12 cellular contexts compared by ENCODE assay signal in genomic region chr7:47570649-47571050, GRCh38. TPM values are rescaled to one million over a fixed set of nuclear protein-coding genes. Genes with fewer than 3 reads are reported as not detected.
DNase-seq lines count a peak whose midpoint lies in the region; ATAC-seq, FAIRE-seq and TF ChIP-seq lines count a peak whose summit lies in the region.
"Had no signal": no experiment of that assay in that cellular context is flagged by ENCODE, and none has a peak within 500 bp of the region (broad histone marks: within the 10 kb centered on the region; RNA-seq: fewer than 3 reads in every experiment).

No MANE protein-coding gene starts in this region.

- FAIRE-seq in HepG2 (lab: Jason Lieb, UNC): no peak

- no TSS peak for BruUV-seq in MCF 10A (replicated peaks; lab: Mats Ljungman, UMichigan)
- BruUV-seq in HepG2 (replicated peaks; lab: Mats Ljungman, UMichigan): no TSS peak

- H3K36me3 ChIP-seq in HepG2 (replicated peaks in 1 of 2; ENCODE audit: control insufficient read depth in 1 of 2, insufficient read depth in 2 of 2, low read length in 2 of 2): peaks cover 6 to 20% of the 10 kb centered on the region in 2 experiments; a peak in 4 of 5 replicates
- H3K36me3 ChIP-seq: neutrophil had no signal

- H3K4me1 ChIP-seq in HepG2 (ENCODE audit: insufficient read depth, low read length): peaks cover 81% of the 10 kb centered on the region

- peak overlapping the region; percentile 55 for H3K9ac ChIP-seq in HepG2 (ENCODE audit: insufficient read depth, low read depth, low read length)

- peaks cover 12% of the 10 kb centered on the region for H4K20me1 ChIP-seq in HepG2 (ENCODE audit: insufficient read depth, low read length)

- peak overlapping the region; percentile 85 for H3K27ac Mint-ChIP-seq in MCF 10A (ENCODE audit: low read depth, unreplicated experiment)
- peak overlapping the region; percentile 82 for H3K27ac Mint-ChIP-seq in stimulated activated memory B cell treated with anti-CD40 and anti-IgM and Interleukin-4, amounts not matched to agents 10 μg/mL and 1 μg/mL and 100 μg/mL, for 72 hours
- H3K27ac Mint-ChIP-seq: activated naive CD4-positive, alpha-beta T cell treated with anti-CD3 and anti-CD28 coated beads, Interleukin-2, amount 50 U/mL, for 24 hours had no signal

- TF ChIP-seq CTCF in MCF 10A (IDR thresholded peaks at IDR 0.05; ENCODE audit: unreplicated experiment): no peak
- no peak for TF ChIP-seq CTCF in HepG2 (CRISPR knock-in tag; IDR thresholded peaks at IDR 0.05)

- CTCF ChIA-PET in MCF 10A (lab: Yijun Ruan, JAX): interaction anchor here (0.5 to 2.2 kb wide), 10 partner anchors 7 to 531 kb away, joined by 3 to 11 read pairs (median 3); no protein-coding TSS in a partner anchor
- CTCF ChIA-PET in HepG2 (lab: Yijun Ruan, JAX; ENCODE audit: low intra/inter-chr PET ratio, low total read pairs): no interaction called here

- peak overlapping the region in 1 of 3 experiments; percentile 65; a peak in 2 of 6 replicates for H3K4me3 ChIP-seq in HepG2 (replicated peaks in 1 of 3; ENCODE audit: insufficient read depth in 1 of 3, low read depth in 2 of 3, low read length in 3 of 3)

- 73% methylated on average over 4 of the region's 4 CpGs for WGBS in HepG2 (ENCODE audit: low lambda C conversion rate)

- peaks cover 56% of the 10 kb centered on the region for H3K36me3 Mint-ChIP-seq in MCF 10A (ENCODE audit: insufficient read depth, unreplicated experiment)
- H3K36me3 Mint-ChIP-seq in stimulated activated memory B cell treated with anti-CD40 and anti-IgM and Interleukin-4, amounts not matched to agents 10 μg/mL and 1 μg/mL and 100 μg/mL, for 72 hours: no peaks in the 10 kb centered on the region
- H3K36me3 Mint-ChIP-seq: activated naive CD4-positive, alpha-beta T cell treated with anti-CD3 and anti-CD28 coated beads, Interleukin-2, amount 50 U/mL, for 24 hours had no signal

- intact Hi-C loops in MCF 10A (cut with micrococcal nuclease) (loop anchor here (5.0 kb wide), 1 partner anchor 118 kb away; no protein-coding TSS in a partner anchor), HepG2 (cut with micrococcal nuclease; ENCODE audit: unreplicated experiment) (loop anchor here (1.0 to 5.0 kb wide), 4 partner anchors 30 to 162 kb away; no protein-coding TSS in a partner anchor)

- no peaks in the 10 kb centered on the region for H3K27me3 Mint-ChIP-seq in MCF 10A (ENCODE audit: insufficient read depth, unreplicated experiment)
- no peaks in the 10 kb centered on the region for H3K27me3 Mint-ChIP-seq in stimulated activated memory B cell treated with anti-CD40 and anti-IgM and Interleukin-4, amounts not matched to agents 10 μg/mL and 1 μg/mL and 100 μg/mL, for 72 hours

- H3K9me3 ChIP-seq in HepG2 (ENCODE audit: low read length): no peaks in the 10 kb centered on the region
- H3K9me3 ChIP-seq: neutrophil had no signal

- peak overlapping the region; percentile 80 for H3K27ac ChIP-seq in HepG2 (ENCODE audit: extremely low read length, insufficient read depth, low read length)
- H3K27ac ChIP-seq: neutrophil had no signal

- peak overlapping the region; percentile 55 for H3K4me3 Mint-ChIP-seq in MCF 10A (ENCODE audit: unreplicated experiment)
- no peak overlapping the region for H3K4me3 Mint-ChIP-seq in stimulated activated memory B cell treated with anti-CD40 and anti-IgM and Interleukin-4, amounts not matched to agents 10 μg/mL and 1 μg/mL and 100 μg/mL, for 72 hours
- H3K4me3 Mint-ChIP-seq: activated naive CD4-positive, alpha-beta T cell treated with anti-CD3 and anti-CD28 coated beads, Interleukin-2, amount 50 U/mL, for 24 hours had no signal

- DNase-seq in GM03348 (ENCODE audit: low spot score): peak; percentile 71
- DNase-seq in MCF 10A (ENCODE audit: unreplicated experiment): no peak
- DNase-seq in HepG2 (ENCODE audit: low spot score): no peak
- DNase-seq in activated CD4-positive, CD25-positive, alpha-beta regulatory T cell treated with anti-CD3 and anti-CD28 coated beads, Interleukin-2, amount 50 U/mL, for 72 hours: no peak
- DNase-seq: foreskin melanocyte, NCI-H524 treated with DMSO at 0.1 percent for 48 hours had no signal

- H3K79me2 ChIP-seq in HepG2 (ENCODE audit: insufficient read depth, low read length): peaks cover 90% of the 10 kb centered on the region

- H3K27me3 ChIP-seq in HepG2 (ENCODE audit: control insufficient read depth in 1 of 2, insufficient read depth in 2 of 2, low read length in 2 of 2): no peaks in the 10 kb centered on the region

- in situ Hi-C loops in HepG2 (cut with HindIII; ENCODE audit: extremely low pct_ligation_motif_present, low pct_unique_long_range_greater_than_20kb): no loop called here

- H3K4me2 ChIP-seq in HepG2 (ENCODE audit: low read depth, low read length): peak overlapping the region; percentile 83

- H3K9me3 Mint-ChIP-seq in MCF 10A (ENCODE audit: unreplicated experiment): no peaks in the 10 kb centered on the region
- no peaks in the 10 kb centered on the region for H3K9me3 Mint-ChIP-seq in stimulated activated memory B cell treated with anti-CD40 and anti-IgM and Interleukin-4, amounts not matched to agents 10 μg/mL and 1 μg/mL and 100 μg/mL, for 72 hours
- H3K9me3 Mint-ChIP-seq: activated naive CD4-positive, alpha-beta T cell treated with anti-CD3 and anti-CD28 coated beads, Interleukin-2, amount 50 U/mL, for 24 hours had no signal

- ATAC-seq in HepG2 (peak; percentile 1; the same call in 1 of the 3 replicates), GM18520 (IDR thresholded peaks at IDR 0.05; ENCODE audit: unreplicated experiment) (no peak), HG03025 (IDR thresholded peaks at IDR 0.05; ENCODE audit: low FRiP score, unreplicated experiment) (no peak)
- ATAC-seq in stimulated activated memory B cell treated with anti-CD40 and anti-IgM and Interleukin-4, amounts not matched to agents 10 μg/mL and 1 μg/mL and 100 μg/mL, for 72 hours: no peak
- no peak for ATAC-seq in activated CD4-positive, CD25-positive, alpha-beta regulatory T cell treated with anti-CD3 and anti-CD28 coated beads, Interleukin-2, amount 50 U/mL, for 24 hours

- TF ChIP-seq POLR2A in HepG2 (IDR thresholded peaks at IDR 0.05; ENCODE audit: insufficient read depth in 1 of 2, low read depth in 2 of 2, low read length in 2 of 2): no peak

- peaks cover 43% of the 10 kb centered on the region for H3K4me1 Mint-ChIP-seq in MCF 10A (ENCODE audit: insufficient read depth, unreplicated experiment)
- peaks cover 71% of the 10 kb centered on the region for H3K4me1 Mint-ChIP-seq in stimulated activated memory B cell treated with anti-CD40 and anti-IgM and Interleukin-4, amounts not matched to agents 10 μg/mL and 1 μg/mL and 100 μg/mL, for 72 hours
- H3K4me1 Mint-ChIP-seq: activated naive CD4-positive, alpha-beta T cell treated with anti-CD3 and anti-CD28 coated beads, Interleukin-2, amount 50 U/mL, for 24 hours had no signal

- POLR2A ChIA-PET in MCF 10A (lab: Yijun Ruan, JAX) (interaction anchor here (1.0 to 2.2 kb wide), 6 partner anchors 9 to 64 kb away, joined by 3 to 12 read pairs (median 10); partner anchors contain the start of gene TNS3), HepG2 (lab: Yijun Ruan, JAX) (interaction anchor here (1.0 to 2.1 kb wide), 18 partner anchors 7 to 216 kb away, joined by 3 to 19 read pairs (median 8); no protein-coding TSS in a partner anchor)

- no peak overlapping the region for H2AFZ ChIP-seq in HepG2 (ENCODE audit: low read length)

- TF ChIP-seq EP300 in HepG2 (IDR thresholded peaks at IDR 0.05; ENCODE audit: low read depth in 2 of 2, low read length in 2 of 2) (no peak), HepG2 (CRISPR knock-in tag; IDR thresholded peaks at IDR 0.05; ENCODE audit: borderline replicate concordance) (no peak)

- no peak for TF ChIP-seq RAD21 in HepG2 (CRISPR knock-in tag; IDR thresholded peaks at IDR 0.05)

TF ChIP-seq in HepG2, 621 proteins besides CTCF, POLR2A, EP300 and RAD21:
- TF ChIP-seq ZNF691 (CRISPR knock-in tag; IDR thresholded peaks at IDR 0.05; ENCODE audit: borderline replicate concordance, low read depth) (0 out of 2 replicates have a peak, but pooled peaks have one; percentile 4), ZNF558 (CRISPR knock-in tag; IDR thresholded peaks at IDR 0.05; ENCODE audit: borderline replicate concordance) (no peak), MEIS2 (CRISPR knock-in tag; IDR thresholded peaks at IDR 0.05) (no peak)

RNA-seq across cellular contexts. Expression of gene TNS3, which starts 11.3 kb away (rescaled TPM):
- total RNA-seq in MCF 10A (2022) (30.1 and 33.3 TPM in 2 replicates), HepG2 (2016; rRNA removed; fragmentation: Illumina TruSeq; extraction: Trizol) (51.3 and 55.7 TPM in 2 replicates)
- total RNA-seq in HepG2 (2016; cell fraction: cytosol; rRNA removed; fragmentation: Illumina TruSeq; extraction: Trizol; ENCODE audit: low read depth): 14.9 and 19.1 TPM in 2 replicates
- total RNA-seq in HepG2 (2016; cell fraction: insoluble cytoplasmic fraction; rRNA removed; fragmentation: Illumina TruSeq; extraction: Trizol): 45.5 and 52.6 TPM in 2 replicates
- total RNA-seq in HepG2 (2016; cell fraction: membrane; rRNA removed; fragmentation: Illumina TruSeq; extraction: Trizol): 16.6 and 16.8 TPM in 2 replicates
- 72.4 and 83.0 TPM in 2 replicates for total RNA-seq in HepG2 (2016; cell fraction: nucleus; rRNA removed; fragmentation: Illumina TruSeq; extraction: Trizol)
- polyA plus RNA-seq in HepG2 (2011; rRNA removed): 52.9 and 55.1 TPM in 2 replicates
- 28.4 and 33.2 TPM in 2 replicates for polyA plus RNA-seq in HepG2 (2011; cell fraction: cytosol; rRNA removed)
- polyA plus RNA-seq in HepG2 (2011; cell fraction: nucleus; rRNA removed): 76.4 and 98.4 TPM in 2 replicates
- 48.6 and 60.6 TPM in 2 replicates for polyA plus RNA-seq in HepG2 (2012)
- polyA plus RNA-seq in HepG2 (2016; cell fraction: cytosol; fragmentation: Illumina TruSeq; extraction: Trizol; ENCODE audit: low read depth): 1.6 and 1.9 TPM in 2 replicates
- 32.3 and 39.6 TPM in 2 replicates for polyA plus RNA-seq in HepG2 (2016; cell fraction: insoluble cytoplasmic fraction; fragmentation: Illumina TruSeq; extraction: Trizol; ENCODE audit: low read depth)
- 3.7 and 4.3 TPM in 2 replicates for polyA plus RNA-seq in HepG2 (2016; cell fraction: membrane; fragmentation: Illumina TruSeq; extraction: Trizol; ENCODE audit: low read depth)
- polyA plus RNA-seq in HepG2 (2016; cell fraction: nucleus; fragmentation: Illumina TruSeq; extraction: Trizol; ENCODE audit: insufficient read depth, low read depth): 56.5 and 64.9 TPM in 2 replicates
- 29.7 and 302 TPM in 2 replicates for polyA minus RNA-seq in HepG2 (2011; rRNA and poly(A)+ RNA removed; ENCODE audit: low replicate concordance)
- 53.8 and 56.5 TPM in 2 replicates for polyA minus RNA-seq in HepG2 (2011; cell fraction: cytosol; rRNA and poly(A)+ RNA removed)
- polyA minus RNA-seq in HepG2 (2011; cell fraction: nucleus; rRNA and poly(A)+ RNA removed): 139 and 170 TPM in 2 replicates
